10 cellular contexts compared by ENCODE assay signal in the genomic region with DNA sequence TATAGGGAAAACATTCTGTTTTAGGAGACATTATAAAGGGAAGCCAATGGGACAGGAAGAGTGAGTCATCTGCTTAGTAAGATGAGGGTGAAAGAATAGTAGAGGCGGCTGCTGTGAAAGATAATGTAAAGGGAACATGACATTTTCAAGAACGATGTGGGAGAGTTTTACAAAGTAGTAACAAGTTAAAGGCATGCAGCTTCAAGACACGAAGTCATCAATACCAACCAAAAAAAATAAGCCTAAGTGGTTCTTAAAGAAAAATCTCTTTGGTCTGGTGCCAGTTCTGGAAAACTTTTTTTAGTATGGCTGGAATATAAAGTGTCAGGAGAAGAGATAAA. TPM values are rescaled to one million over a fixed set of nuclear protein-coding genes. Genes with fewer than 3 reads are reported as not detected.
DNase-seq lines count a peak whose midpoint lies in the region; ATAC-seq and TF ChIP-seq lines count a peak whose summit lies in the region.
"Had no signal": no experiment of that assay in that cellular context is flagged by ENCODE, and none has a peak within 500 bp of the region (broad histone marks: within the 10 kb centered on the region; RNA-seq: fewer than 3 reads in every experiment).

No MANE protein-coding gene starts in this region.

- H3K9me3 Mint-ChIP-seq in activated naive CD8-positive, alpha-beta T cell treated with anti-CD3 and anti-CD28 coated beads, Interleukin-2, amount 50 U/mL, for 24 hours: no peaks in the 10 kb centered on the region

- peak; percentile 12 for ATAC-seq in Right ventricle myocardium superior (ENCODE audit: poor library complexity)
- ATAC-seq in Right ventricle myocardium inferior: no peak
- ATAC-seq in activated naive CD8-positive, alpha-beta T cell treated with anti-CD3 and anti-CD28 coated beads, Interleukin-2, amount 50 U/mL, for 24 hours: peak; percentile 86
- ATAC-seq in upper lobe of right lung: peak; percentile 55
- ATAC-seq in HG02678 (IDR thresholded peaks at IDR 0.05; ENCODE audit: unreplicated experiment): no peak
- ATAC-seq in HG02852 (IDR thresholded peaks at IDR 0.05; ENCODE audit: unreplicated experiment): no peak

- in situ Hi-C loops in GM13977 (cut with MboI; ENCODE audit: low pct_unique_long_range_greater_than_20kb, low sequenced_read_pairs, unreplicated experiment): no loop called here

- DNase-seq in Right ventricle myocardium superior: no peak
- DNase-seq in Right ventricle myocardium inferior (ENCODE audit: missing footprints): no peak
- DNase-seq in activated naive CD8-positive, alpha-beta T cell treated with anti-CD3 and anti-CD28 coated beads, Interleukin-2, amount 50 U/mL, for 24 hours: no peak
- peak; percentile 81 for DNase-seq in iris pigment epithelial cell (ENCODE audit: low read depth)
- no peak for DNase-seq in upper lobe of right lung
- no peak for DNase-seq in GM13977 (ENCODE audit: low spot score)
- DNase-seq: NCI-H187 had no signal

- H3K27me3 Mint-ChIP-seq in activated naive CD8-positive, alpha-beta T cell treated with anti-CD3 and anti-CD28 coated beads, Interleukin-2, amount 50 U/mL, for 24 hours: no peaks in the 10 kb centered on the region

- peaks cover 48% of the 10 kb centered on the region for H3K4me1 ChIP-seq in upper lobe of right lung

- H3K9me3 ChIP-seq in upper lobe of right lung: no peaks in the 10 kb centered on the region

- intact Hi-C loops in Right ventricle myocardium superior (cut with DNase I) (no loop called here), Right ventricle myocardium inferior (cut with DNase I) (no loop called here), upper lobe of right lung (cut with DNase I) (no loop called here)

- peaks cover 85% of the 10 kb centered on the region for H3K36me3 ChIP-seq in upper lobe of right lung

- peak overlapping the region; percentile 76 for H3K4me3 Mint-ChIP-seq in activated naive CD8-positive, alpha-beta T cell treated with anti-CD3 and anti-CD28 coated beads, Interleukin-2, amount 50 U/mL, for 24 hours

- H3K27me3 ChIP-seq in upper lobe of right lung: no peaks in the 10 kb centered on the region

- no peak overlapping the region for H3K4me3 ChIP-seq in upper lobe of right lung

- H3K27ac ChIP-seq in upper lobe of right lung: peak overlapping the region; percentile 48

- no peak for TF ChIP-seq CTCF in upper lobe of right lung (IDR thresholded peaks at IDR 0.05)
- TF ChIP-seq CTCF in GM13977 (IDR thresholded peaks at IDR 0.05; ENCODE audit: extremely low read depth, insufficient read depth, missing control alignments): no peak

- H3K27ac Mint-ChIP-seq in activated naive CD8-positive, alpha-beta T cell treated with anti-CD3 and anti-CD28 coated beads, Interleukin-2, amount 50 U/mL, for 24 hours: peak overlapping the region; percentile 95

- H3K36me3 Mint-ChIP-seq in activated naive CD8-positive, alpha-beta T cell treated with anti-CD3 and anti-CD28 coated beads, Interleukin-2, amount 50 U/mL, for 24 hours (ENCODE audit: low read depth): peaks cover 85% of the 10 kb centered on the region

- peaks cover 91% of the 10 kb centered on the region for H3K4me1 Mint-ChIP-seq in activated naive CD8-positive, alpha-beta T cell treated with anti-CD3 and anti-CD28 coated beads, Interleukin-2, amount 50 U/mL, for 24 hours

RNA-seq across cellular contexts. Expression of gene GSTO1, which starts 6.1 kb away (rescaled TPM):
- total RNA-seq in Right ventricle myocardium superior: 173 TPM
- 174 TPM for total RNA-seq in Right ventricle myocardium inferior
- total RNA-seq in upper lobe of right lung: 110 TPM

RNA-seq across cellular contexts. Expression of gene GSTO2, which starts 8.2 kb away (rescaled TPM):
- total RNA-seq in Right ventricle myocardium superior (1.0 TPM), Right ventricle myocardium inferior (0.70 TPM), upper lobe of right lung (9.1 TPM)

RNA-seq across cellular contexts. Expression of gene CFAP43, which starts 28.6 kb away (rescaled TPM):
- total RNA-seq in Right ventricle myocardium superior (not detected), Right ventricle myocardium inferior (0.19 TPM), upper lobe of right lung (0.75 TPM)
- total RNA-seq: activated CD8-positive, alpha-beta memory T cell treated with anti-CD3 and anti-CD28 coated beads for 36 hours had no signal

Comparison
In these comparisons a context has a peak if more than half of its experiments do, and no peak if none do; other contexts are left out.
1. ATAC-seq: peak in Right ventricle myocardium superior (single experiment), activated naive CD8-positive, alpha-beta T cell treated with anti-CD3 and anti-CD28 coated beads, Interleukin-2, amount 50 U/mL, for 24 hours (single experiment) and upper lobe of right lung (single experiment); none in Right ventricle myocardium inferior (single experiment), HG02678 (single experiment) and HG02852 (single experiment).